Comparison of ENCODE assay signal across 8 cellular contexts in genomic region chr14:91415794-91416743, GRCh38. TPM values are rescaled to one million over a fixed set of nuclear protein-coding genes. Genes with fewer than 3 reads are reported as not detected.
DNase-seq lines count a peak whose midpoint lies in the region; ATAC-seq and TF ChIP-seq lines count a peak whose summit lies in the region.

No MANE protein-coding gene starts in this region.

- H3K4me3 ChIP-seq in DND-41 (ENCODE audit: low read depth in 1 of 2, low read length in 2 of 2) (peak overlapping the region; percentile 95), urinary bladder (ENCODE audit: low read depth, low read length) (peak overlapping the region; percentile 89)

- H3K79me2 ChIP-seq in DND-41 (ENCODE audit: insufficient read depth, low read length) = peaks cover 60% of the 10 kb centered on the region

- H3K27me3 Mint-ChIP-seq in naive B cell = no peaks in the 10 kb centered on the region

- H2AFZ ChIP-seq in DND-41 (ENCODE audit: low read depth, low read length) = peak overlapping the region; percentile 70

- WGBS in urinary bladder = 52% methylated on average over 18 of the region's 18 CpGs

- H3K27ac Mint-ChIP-seq in naive B cell = peak overlapping the region; percentile 99 to 100 (median 99)

- no peaks in the 10 kb centered on the region for H3K9me3 Mint-ChIP-seq in naive B cell

- DNase-seq in DND-41 (peak; percentile 80), T follicular helper cell (ENCODE audit: low read depth) (peak; percentile 58), cerebellar cortex (ENCODE audit: low spot score) (peak; percentile 51), naive B cell (peak; percentile 88), HuH-7 (ENCODE audit: low spot score) (no peak)

- H3K4me1 Mint-ChIP-seq in naive B cell = peaks cover 47 to 64% (median 64%) of the 10 kb centered on the region in 3 donors

- H3K36me3 Mint-ChIP-seq in naive B cell = peaks cover 13 to 20% of the 10 kb centered on the region in 2 donors

- no peak for TF ChIP-seq CTCF in DND-41 (IDR thresholded peaks at IDR 0.05; ENCODE audit: borderline replicate concordance, extremely low read depth, low read length, poor library complexity, severe bottlenecking)

- peaks cover 28% of the 10 kb centered on the region for H4K20me1 ChIP-seq in DND-41 (ENCODE audit: insufficient read depth, low read length)

- H3K4me1 ChIP-seq in DND-41 (ENCODE audit: insufficient read depth, low read length) (peaks cover 66% of the 10 kb centered on the region), urinary bladder (ENCODE audit: insufficient read depth) (no peaks in the 10 kb centered on the region)

- no peaks in the 10 kb centered on the region for H3K9me3 ChIP-seq in DND-41 (ENCODE audit: insufficient read depth, low read length, severe bottlenecking)

- H3K4me3 Mint-ChIP-seq in naive B cell = peak overlapping the region; percentile 94 to 100 (median 98)

- no peaks in the 10 kb centered on the region for H3K27me3 ChIP-seq in DND-41 (ENCODE audit: insufficient read depth, low read length, poor library complexity)

- peak; percentile 74 for ATAC-seq in DND-41 (ENCODE audit: insufficient read depth, low read depth)
- ATAC-seq in GM19463 (IDR thresholded peaks at IDR 0.05; ENCODE audit: unreplicated experiment) = peak; percentile 47
- peak; percentile 48 for ATAC-seq in HG03520 (IDR thresholded peaks at IDR 0.05; ENCODE audit: unreplicated experiment)
- peak; percentile 64 for ATAC-seq in naive B cell (ENCODE audit: low read depth in 2 of 2)

- H3K27ac ChIP-seq in DND-41 (ENCODE audit: low read length) (peak overlapping the region; percentile 99), urinary bladder (ENCODE audit: low read depth) (no peak overlapping the region)

- H3K36me3 ChIP-seq in DND-41 (ENCODE audit: insufficient read depth, low read length) (peaks cover 30% of the 10 kb centered on the region), urinary bladder (ENCODE audit: insufficient read depth) (no peaks in the 10 kb centered on the region)

- H3K4me2 ChIP-seq in DND-41 (ENCODE audit: insufficient read depth, low read length) = peak overlapping the region; percentile 96

- H3K9ac ChIP-seq in DND-41 (ENCODE audit: low read depth, low read length) = peak overlapping the region; percentile 94

RNA-seq across cellular contexts. Expression of gene CCDC88C, which starts 1.6 kb away (rescaled TPM):
- polyA plus RNA-seq in naive B cell (ENCODE audit: low read depth in 6 of 6) (10 to 100 TPM; 13.5 to 35.0 (median 15.8) TPM), urinary bladder (14.6 TPM)
- total RNA-seq in urinary bladder = 19.7 TPM
